16 cellular contexts compared by ENCODE assay signal in genomic region chr12:34399631-34400422, GRCh38.
DNase-seq lines count a peak whose midpoint lies in the region; ATAC-seq and TF ChIP-seq lines count a peak whose summit lies in the region.
"Had no signal": no experiment of that assay in that cellular context is flagged by ENCODE, and none has a peak within 500 bp of the region (broad histone marks: within the 10 kb centered on the region; RNA-seq: fewer than 3 reads in every experiment).

No MANE protein-coding gene starts in this region.

- H3K4me3 Mint-ChIP-seq in activated naive CD4-positive, alpha-beta T cell treated with anti-CD3 and anti-CD28 coated beads, Interleukin-2, amount 10 ng/mL, durations not matched to agents 7 days and 5 days: no peak overlapping the region
- H3K4me3 Mint-ChIP-seq in activated CD8-positive, alpha-beta T cell treated with anti-CD3 and anti-CD28 coated beads for 36 hours: no peak overlapping the region
- H3K4me3 Mint-ChIP-seq: B cell had no signal

- H3K27ac ChIP-seq in body of pancreas (no peak overlapping the region), lung (ENCODE audit: low read depth in 1 of 2, low read length in 1 of 2) (no peak overlapping the region)

- POLR2A ChIA-PET in activated CD8-positive, alpha-beta T cell treated with anti-CD3 and anti-CD28 coated beads for 36 hours (lab: Charles Lee): no interaction called here

- CTCF ChIA-PET in activated naive CD4-positive, alpha-beta T cell treated with anti-CD3 and anti-CD28 coated beads, Interleukin-2, amount 10 ng/mL, durations not matched to agents 7 days and 5 days (lab: Charles Lee): no interaction called here
- CTCF ChIA-PET in activated CD8-positive, alpha-beta T cell treated with anti-CD3 and anti-CD28 coated beads for 36 hours (lab: Charles Lee): no interaction called here

- intact Hi-C loops in body of pancreas (cut with DNase I): no loop called here
- intact Hi-C loops in activated CD8-positive, alpha-beta T cell treated with anti-CD3 and anti-CD28 coated beads for 36 hours (cut with micrococcal nuclease): no loop called here

- H3K27me3 Mint-ChIP-seq in activated naive CD4-positive, alpha-beta T cell treated with anti-CD3 and anti-CD28 coated beads, Interleukin-2, amount 10 ng/mL, durations not matched to agents 7 days and 5 days: no peaks in the 10 kb centered on the region
- H3K27me3 Mint-ChIP-seq in activated CD8-positive, alpha-beta T cell treated with anti-CD3 and anti-CD28 coated beads for 36 hours: no peaks in the 10 kb centered on the region
- H3K27me3 Mint-ChIP-seq: B cell had no signal

- no peak for ATAC-seq in body of pancreas
- ATAC-seq in lung (ENCODE audit: insufficient read depth, low FRiP score): no peak
- ATAC-seq in HG03097 (IDR thresholded peaks at IDR 0.05; ENCODE audit: low FRiP score, unreplicated experiment): no peak
- ATAC-seq in activated CD8-positive, alpha-beta T cell treated with anti-CD3 and anti-CD28 coated beads for 36 hours: no peak

- no peaks in the 10 kb centered on the region for H3K4me1 ChIP-seq in body of pancreas
- H3K4me1 ChIP-seq in lung (ENCODE audit: control insufficient read depth in 2 of 2, insufficient read depth in 2 of 2, low read length in 2 of 2): no peaks in the 10 kb centered on the region

- TF ChIP-seq CTCF in body of pancreas (IDR thresholded peaks at IDR 0.05) (no peak), lung (IDR thresholded peaks at IDR 0.05; ENCODE audit: control extremely low read depth, extremely low read depth) (no peak)
- TF ChIP-seq CTCF in activated CD8-positive, alpha-beta T cell treated with anti-CD3 and anti-CD28 coated beads for 36 hours (IDR thresholded peaks at IDR 0.05): no peak

- peaks cover 4% of the 10 kb centered on the region for H3K36me3 Mint-ChIP-seq in activated naive CD4-positive, alpha-beta T cell treated with anti-CD3 and anti-CD28 coated beads, Interleukin-2, amount 10 ng/mL, durations not matched to agents 7 days and 5 days
- H3K36me3 Mint-ChIP-seq in activated CD8-positive, alpha-beta T cell treated with anti-CD3 and anti-CD28 coated beads for 36 hours (ENCODE audit: low read depth): peaks cover 3% of the 10 kb centered on the region

- peak; percentile 11 for DNase-seq in activated naive CD4-positive, alpha-beta T cell treated with anti-CD3 and anti-CD28 coated beads, Interleukin-2, amount 10 ng/mL, durations not matched to agents 7 days and 5 days
- no peak for DNase-seq in activated naive CD4-positive, alpha-beta T cell treated with Interleukin-2 at 50 U/mL for 16 hours
- DNase-seq in body of pancreas: peak; percentile 0 to 7 (median 3)
- DNase-seq in lung (ENCODE audit: low spot score): peak; percentile 16
- DNase-seq in ureter (ENCODE audit: low spot score): peak; percentile 23
- DNase-seq in activated CD8-positive, alpha-beta T cell treated with anti-CD3 and anti-CD28 coated beads for 36 hours: no peak
- no peak for DNase-seq in nucleus accumbens (lab: John Stamatoyannopoulos, UW)
- DNase-seq: activated CD4-positive, CD25-positive, alpha-beta regulatory T cell; effector CD8-positive, alpha-beta T cell; NCI-H1105; NCI-H526 treated with DMSO at 0.1 percent for 48 hours; retina; SHP77 treated with DMSO at 0.1 percent for 48 hours; trophoblast cell had no signal

- H3K27ac Mint-ChIP-seq in activated naive CD4-positive, alpha-beta T cell treated with anti-CD3 and anti-CD28 coated beads, Interleukin-2, amount 10 ng/mL, durations not matched to agents 7 days and 5 days: no peak overlapping the region
- H3K27ac Mint-ChIP-seq in activated CD8-positive, alpha-beta T cell treated with anti-CD3 and anti-CD28 coated beads for 36 hours: no peak overlapping the region
- H3K27ac Mint-ChIP-seq: B cell had no signal

- no peak for TF ChIP-seq POLR2A in body of pancreas (IDR thresholded peaks at IDR 0.05)

- peaks cover 0 to 59% (median 0%) of the 10 kb centered on the region in 3 donors for H3K9me3 ChIP-seq in body of pancreas
- H3K9me3 ChIP-seq in lung (ENCODE audit: control insufficient read depth in 2 of 2, insufficient read depth in 1 of 2, low read length in 1 of 2): peaks cover 0 to 96% of the 10 kb centered on the region in 2 donors

- H3K27me3 ChIP-seq in body of pancreas: no peaks in the 10 kb centered on the region
- H3K27me3 ChIP-seq in lung (ENCODE audit: control insufficient read depth, insufficient read depth): no peaks in the 10 kb centered on the region

- H3K4me1 Mint-ChIP-seq in activated naive CD4-positive, alpha-beta T cell treated with anti-CD3 and anti-CD28 coated beads, Interleukin-2, amount 10 ng/mL, durations not matched to agents 7 days and 5 days: no peaks in the 10 kb centered on the region
- no peaks in the 10 kb centered on the region for H3K4me1 Mint-ChIP-seq in activated CD8-positive, alpha-beta T cell treated with anti-CD3 and anti-CD28 coated beads for 36 hours (ENCODE audit: low read depth)
- H3K4me1 Mint-ChIP-seq: B cell had no signal

- peaks cover 30% of the 10 kb centered on the region for H3K9me3 Mint-ChIP-seq in activated naive CD4-positive, alpha-beta T cell treated with anti-CD3 and anti-CD28 coated beads, Interleukin-2, amount 10 ng/mL, durations not matched to agents 7 days and 5 days
- H3K9me3 Mint-ChIP-seq in activated CD8-positive, alpha-beta T cell treated with anti-CD3 and anti-CD28 coated beads for 36 hours: peaks cover 17% of the 10 kb centered on the region

- H3K36me3 ChIP-seq in body of pancreas (replicated peaks in 1 of 2; ENCODE audit: insufficient read depth in 1 of 2, low read depth in 2 of 2) (no peaks in the 10 kb centered on the region), lung (ENCODE audit: control insufficient read depth in 2 of 2, insufficient read depth in 2 of 2, low read length in 2 of 2) (no peaks in the 10 kb centered on the region)

- 46 to 65% methylated on average over 20 to 23 of the region's 23 CpGs for WGBS in body of pancreas, 2 donors
- WGBS in lung, 2 donors: 66 to 74% methylated on average over 23 of the region's 23 CpGs

- H3K4me3 ChIP-seq in body of pancreas (no peak overlapping the region), lung (no peak overlapping the region)

Comparison
In these comparisons a context has a peak if more than half of its experiments do, and no peak if none do; other contexts are left out.
1. DNase-seq: peak in activated naive CD4-positive, alpha-beta T cell treated with anti-CD3 and anti-CD28 coated beads, Interleukin-2, amount 10 ng/mL, durations not matched to agents 7 days and 5 days (single experiment), body of pancreas (4 of 4), lung (single experiment) and ureter (single experiment); none in activated naive CD4-positive, alpha-beta T cell treated with Interleukin-2 at 50 U/mL for 16 hours (single experiment), activated CD8-positive, alpha-beta T cell treated with anti-CD3 and anti-CD28 coated beads for 36 hours (single experiment) and nucleus accumbens (0 of 56).